Comparison of ENCODE assay signal across 8 cellular contexts in genomic region chr7:137169282-137169698, GRCh38.
DNase-seq lines count a peak whose midpoint lies in the region; ATAC-seq and TF ChIP-seq lines count a peak whose summit lies in the region.

No MANE protein-coding gene starts in this region.

- H3K27me3 Mint-ChIP-seq in endothelial cell (ENCODE audit: unreplicated experiment) = no peaks in the 10 kb centered on the region

- H3K27ac Mint-ChIP-seq in endothelial cell (ENCODE audit: unreplicated experiment) = no peak overlapping the region

- H3K4me1 Mint-ChIP-seq in endothelial cell (ENCODE audit: unreplicated experiment) = peaks cover 5% of the 10 kb centered on the region

- H3K4me3 ChIP-seq in AG10803 (ENCODE audit: low read length) = no peak overlapping the region

- no peak for ATAC-seq in GM21528 (IDR thresholded peaks at IDR 0.05; ENCODE audit: low FRiP score, unreplicated experiment)
- no peak for ATAC-seq in HG02642 (IDR thresholded peaks at IDR 0.05; ENCODE audit: poor library complexity, unreplicated experiment)
- no peak for ATAC-seq in GM21360 (IDR thresholded peaks at IDR 0.05; ENCODE audit: unreplicated experiment)

- peak; percentile 40; the same call in 1 of the 2 replicates for TF ChIP-seq RAD21 in Ishikawa (IDR thresholded peaks at IDR 0.05; ENCODE audit: low read depth)

- H3K4me3 Mint-ChIP-seq in endothelial cell (ENCODE audit: unreplicated experiment) = no peak overlapping the region

- peak; percentile 95 for TF ChIP-seq CTCF in AG10803 (conservative IDR thresholded peaks at IDR 0.05; ENCODE audit: low read length)
- TF ChIP-seq CTCF in endothelial cell (IDR thresholded peaks at IDR 0.05; ENCODE audit: unreplicated experiment) = peak; percentile 63

- no peak for TF ChIP-seq EP300 in Ishikawa (IDR thresholded peaks at IDR 0.05; ENCODE audit: borderline replicate concordance)

- DNase-seq in AG10803 (ENCODE audit: low read depth) = peak; percentile 76
- DNase-seq in OCI-M1 (lab: John Stamatoyannopoulos, UW) = peak; percentile 37
- DNase-seq in endothelial cell (ENCODE audit: low spot score) = peak; percentile 61
- peak; percentile 78 for DNase-seq in midbrain (lab: John Stamatoyannopoulos, UW)

- H3K9me3 Mint-ChIP-seq in endothelial cell (ENCODE audit: unreplicated experiment) = no peaks in the 10 kb centered on the region

- no peaks in the 10 kb centered on the region for H3K36me3 Mint-ChIP-seq in endothelial cell (ENCODE audit: low read depth, unreplicated experiment)

TF ChIP-seq in Ishikawa, 13 proteins besides CTCF, POLR2A, EP300 and RAD21:
- no peak for TF ChIP-seq MAX (IDR thresholded peaks at IDR 0.05)
- TF ChIP-seq REST (IDR thresholded peaks at IDR 0.05; ENCODE audit: low read depth) = no peak
